ENCODE assay signal across 1 cellular context in the genomic region with DNA sequence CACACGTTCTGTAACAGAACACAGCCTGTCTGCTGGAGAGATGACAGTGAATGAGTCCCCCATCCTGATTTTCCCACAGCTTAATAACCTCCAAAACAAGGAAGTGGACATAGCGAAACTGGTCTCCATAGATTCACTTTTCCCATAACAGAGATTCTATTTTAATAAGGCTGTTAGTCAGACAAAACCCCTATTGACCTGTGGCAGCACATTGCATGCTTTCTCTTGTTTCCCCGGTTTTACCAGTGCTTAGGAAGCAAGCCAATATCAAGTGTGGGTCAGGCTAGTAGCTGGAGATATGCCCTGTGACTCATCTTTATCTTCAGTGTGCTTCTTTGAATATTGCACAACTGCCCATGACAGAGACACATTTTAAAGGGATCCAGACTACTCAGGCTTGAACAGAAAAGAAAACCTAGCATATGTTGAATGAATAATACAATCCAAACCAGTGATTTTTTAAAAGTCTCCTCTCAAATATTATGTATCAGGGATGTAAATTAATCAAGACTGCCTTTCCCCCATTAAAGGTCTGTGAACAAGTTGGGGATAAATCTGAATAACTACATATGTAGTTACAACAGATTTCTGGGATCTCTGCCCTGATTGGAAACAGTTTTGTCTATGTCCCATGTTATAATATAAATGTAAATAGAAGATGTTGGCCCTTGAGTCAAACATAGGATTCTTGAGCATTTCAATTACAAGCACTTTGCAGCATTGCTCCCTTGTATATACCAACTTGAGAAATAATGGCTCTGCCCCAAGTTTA.
A peak's percentile ranks its signal among the peaks of the same experiment; 100 is the strongest.
TF ChIP-seq lines count a peak whose summit lies in the region.

No MANE protein-coding gene starts in this region.

TF ChIP-seq in K562, 482 proteins besides CTCF, POLR2A, EP300 and RAD21 (continued from another document and continues in another):
- TF ChIP-seq CEBPZ (IDR thresholded peaks at IDR 0.05; ENCODE audit: borderline replicate concordance, low read depth, low read length): no peak
- TF ChIP-seq CEBPB (tag; IDR thresholded peaks at IDR 0.05): peak; percentile 99
- TF ChIP-seq POLR2B (IDR thresholded peaks at IDR 0.05; ENCODE audit: low read depth, partially characterized antibody): no peak
- TF ChIP-seq MEIS2 (IDR thresholded peaks at IDR 0.05; ENCODE audit: partially characterized antibody): no peak
- TF ChIP-seq NR2C2 (CRISPR knock-in tag; IDR thresholded peaks at IDR 0.05): no peak
- peak; percentile 37; the same call in 1 of the 2 replicates for TF ChIP-seq NR2C2 (tag; IDR thresholded peaks at IDR 0.05)
- no peak for TF ChIP-seq RAD51 (IDR thresholded peaks at IDR 0.05; ENCODE audit: borderline replicate concordance, low read depth)
- no peak for TF ChIP-seq SRSF7 (optimal IDR thresholded peaks at IDR 0.05; ENCODE audit: low read depth, low read length)
- no peak for TF ChIP-seq YY1 (IDR thresholded peaks at IDR 0.05; ENCODE audit: borderline replicate concordance in 1 of 3, control insufficient read depth in 1 of 3, extremely low read depth in 1 of 3, insufficient read depth in 3 of 3, insufficient read length in 1 of 3, insufficient replicate concordance in 2 of 3, low read depth in 1 of 3, low read length in 2 of 3)
- peak; percentile 60 for TF ChIP-seq NEUROD1 (IDR thresholded peaks at IDR 0.05; ENCODE audit: borderline replicate concordance, low read depth, low read length, partially characterized antibody)
- TF ChIP-seq SOX6 (IDR thresholded peaks at IDR 0.05): peak; percentile 60
- TF ChIP-seq TCF7L2 (IDR thresholded peaks at IDR 0.05; ENCODE audit: low read depth, low read length): no peak
- peak; percentile 45 for TF ChIP-seq CCNT2 (IDR thresholded peaks at IDR 0.05; ENCODE audit: borderline replicate concordance, extremely low read depth, insufficient read length, low read depth, low read length)
- 0 out of 2 replicates have a peak, but pooled peaks have one; percentile 30 for TF ChIP-seq ZNF175 (CRISPR knock-in tag; IDR thresholded peaks at IDR 0.05; ENCODE audit: low read depth)
- TF ChIP-seq FOXO4 (CRISPR knock-in tag; IDR thresholded peaks at IDR 0.05): no peak
- 0 out of 2 replicates have a peak, but pooled peaks have one; percentile 18 for TF ChIP-seq OTX1 (CRISPR knock-in tag; IDR thresholded peaks at IDR 0.05)
- TF ChIP-seq PML (IDR thresholded peaks at IDR 0.05; ENCODE audit: low read length): 0 out of 2 replicates have a peak, but pooled peaks have one; percentile 46
- TF ChIP-seq KLF16 (IDR thresholded peaks at IDR 0.05): peak; percentile 59
- no peak for TF ChIP-seq ETS2 (tag; IDR thresholded peaks at IDR 0.05; ENCODE audit: borderline replicate concordance, poor library complexity, severe bottlenecking)
- TF ChIP-seq ZBTB7A (IDR thresholded peaks at IDR 0.05; ENCODE audit: borderline replicate concordance, control insufficient read depth, low read depth, low read length): no peak
- TF ChIP-seq MNT (conservative IDR thresholded peaks at IDR 0.05): peak; percentile 48 to 51; a peak in 1 of 4 replicates
- TF ChIP-seq USF2 (CRISPR knock-in tag; IDR thresholded peaks at IDR 0.05): no peak
- peak; percentile 99 for TF ChIP-seq JUND (IDR thresholded peaks at IDR 0.05; ENCODE audit: borderline replicate concordance, low read depth, low read length)
- TF ChIP-seq JUND (tag; IDR thresholded peaks at IDR 0.05; ENCODE audit: borderline replicate concordance, low read depth, low read length): peak; percentile 99
- TF ChIP-seq ARID1B (IDR thresholded peaks at IDR 0.05): peak; percentile 96
- TF ChIP-seq ZNF699 (CRISPR knock-in tag; IDR thresholded peaks at IDR 0.05; ENCODE audit: insufficient replicate concordance): no peak
- TF ChIP-seq POU5F1 (IDR thresholded peaks at IDR 0.05; ENCODE audit: borderline replicate concordance, low read depth, low read length, partially characterized antibody): no peak
- no peak for TF ChIP-seq MLLT1 (IDR thresholded peaks at IDR 0.05)
- TF ChIP-seq, protein P1, sequence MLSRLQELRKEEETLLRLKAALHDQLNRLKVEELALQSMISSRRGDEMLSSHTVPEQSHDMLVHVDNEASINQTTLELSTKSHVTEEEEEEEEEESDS (CRISPR knock-in tag; IDR thresholded peaks at IDR 0.05): no peak
- TF ChIP-seq CEBPG (CRISPR knock-in tag; IDR thresholded peaks at IDR 0.05): peak; percentile 66
- peak; percentile 96 to 98 for TF ChIP-seq CEBPG (tag; conservative IDR thresholded peaks at IDR 0.05 in 1 of 2, IDR thresholded peaks at IDR 0.05 in 1 of 2)
- TF ChIP-seq, protein P2, sequence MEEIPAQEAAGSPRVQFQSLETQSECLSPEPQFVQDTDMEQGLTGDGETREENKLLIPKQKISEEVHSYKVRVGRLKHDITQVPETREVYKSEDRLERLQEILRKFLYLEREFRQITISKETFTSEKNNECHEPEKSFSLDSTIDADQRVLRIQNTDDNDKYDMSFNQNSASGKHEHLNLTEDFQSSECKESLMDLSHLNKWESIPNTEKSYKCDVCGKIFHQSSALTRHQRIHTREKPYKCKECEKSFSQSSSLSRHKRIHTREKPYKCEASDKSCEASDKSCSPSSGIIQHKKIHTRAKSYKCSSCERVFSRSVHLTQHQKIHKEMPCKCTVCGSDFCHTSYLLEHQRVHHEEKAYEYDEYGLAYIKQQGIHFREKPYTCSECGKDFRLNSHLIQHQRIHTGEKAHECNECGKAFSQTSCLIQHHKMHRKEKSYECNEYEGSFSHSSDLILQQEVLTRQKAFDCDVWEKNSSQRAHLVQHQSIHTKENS (CRISPR knock-in tag; IDR thresholded peaks at IDR 0.05): no peak
- TF ChIP-seq HDAC2 (IDR thresholded peaks at IDR 0.05): peak; percentile 34; the same call in 1 of the 2 replicates
- TF ChIP-seq, protein P3, sequence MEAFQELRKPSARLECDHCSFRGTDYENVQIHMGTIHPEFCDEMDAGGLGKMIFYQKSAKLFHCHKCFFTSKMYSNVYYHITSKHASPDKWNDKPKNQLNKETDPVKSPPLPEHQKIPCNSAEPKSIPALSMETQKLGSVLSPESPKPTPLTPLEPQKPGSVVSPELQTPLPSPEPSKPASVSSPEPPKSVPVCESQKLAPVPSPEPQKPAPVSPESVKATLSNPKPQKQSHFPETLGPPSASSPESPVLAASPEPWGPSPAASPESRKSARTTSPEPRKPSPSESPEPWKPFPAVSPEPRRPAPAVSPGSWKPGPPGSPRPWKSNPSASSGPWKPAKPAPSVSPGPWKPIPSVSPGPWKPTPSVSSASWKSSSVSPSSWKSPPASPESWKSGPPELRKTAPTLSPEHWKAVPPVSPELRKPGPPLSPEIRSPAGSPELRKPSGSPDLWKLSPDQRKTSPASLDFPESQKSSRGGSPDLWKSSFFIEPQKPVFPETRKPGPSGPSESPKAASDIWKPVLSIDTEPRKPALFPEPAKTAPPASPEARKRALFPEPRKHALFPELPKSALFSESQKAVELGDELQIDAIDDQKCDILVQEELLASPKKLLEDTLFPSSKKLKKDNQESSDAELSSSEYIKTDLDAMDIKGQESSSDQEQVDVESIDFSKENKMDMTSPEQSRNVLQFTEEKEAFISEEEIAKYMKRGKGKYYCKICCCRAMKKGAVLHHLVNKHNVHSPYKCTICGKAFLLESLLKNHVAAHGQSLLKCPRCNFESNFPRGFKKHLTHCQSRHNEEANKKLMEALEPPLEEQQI (IDR thresholded peaks at IDR 0.05): no peak
- TF ChIP-seq THRB (CRISPR knock-in tag; conservative IDR thresholded peaks at IDR 0.05): no peak
- no peak for TF ChIP-seq TSC22D4 (tag; IDR thresholded peaks at IDR 0.05)
- no peak for TF ChIP-seq AFF4 (CRISPR knock-in tag; IDR thresholded peaks at IDR 0.05)
- TF ChIP-seq SIRT6 (IDR thresholded peaks at IDR 0.05; ENCODE audit: low read depth, low read length): no peak
